Comparison of ENCODE assay signal across 2 cellular contexts in the genomic region with DNA sequence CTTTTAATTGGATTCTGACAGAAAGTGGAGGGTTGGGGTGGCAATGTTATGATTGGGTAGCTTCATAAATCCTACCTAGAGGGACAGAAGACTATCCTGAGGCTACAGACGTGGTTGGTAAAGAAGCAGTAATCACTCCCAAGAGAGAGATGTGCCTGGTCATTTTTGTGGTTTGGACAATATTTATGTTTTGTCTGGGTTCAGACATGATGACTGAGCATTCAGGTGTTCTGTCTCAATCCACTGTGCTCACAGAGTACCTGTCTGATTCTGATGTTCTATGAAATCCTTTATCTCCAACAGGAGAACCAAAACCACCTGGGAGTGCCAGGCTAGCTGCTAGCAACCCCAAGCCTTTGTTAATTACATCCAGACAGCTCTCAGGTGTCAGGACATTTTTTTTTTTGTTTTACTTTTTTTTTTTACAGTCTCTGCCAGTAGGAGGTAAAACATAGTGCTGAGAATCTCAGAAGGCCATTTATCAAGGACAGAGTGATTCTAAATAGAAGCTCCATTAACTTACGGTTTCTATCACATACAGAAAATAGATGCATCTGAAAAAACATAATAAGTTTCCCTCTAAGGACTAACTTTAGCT.
A peak's percentile ranks its signal among the peaks of the same experiment; 100 is the strongest.
TF ChIP-seq lines count a peak whose summit lies in the region.

No MANE protein-coding gene starts in this region.

TF ChIP-seq in HEK293, 187 proteins besides CTCF, POLR2A, EP300 and RAD21:
- TF ChIP-seq OSR2 (tag by site-specific recombination; IDR thresholded peaks at IDR 0.05) (0 out of 2 replicates have a peak, but pooled peaks have one; percentile 22), ZNF610 (tag by site-specific recombination; IDR thresholded peaks at IDR 0.05; ENCODE audit: borderline replicate concordance) (no peak), GLIS1 (tag by site-specific recombination; IDR thresholded peaks at IDR 0.05) (peak; percentile 12; the same call in 1 of the 2 replicates), ZSCAN16 (tag by site-specific recombination; IDR thresholded peaks at IDR 0.05) (0 out of 2 replicates have a peak, but pooled peaks have one; percentile 26), ZNF140 (tag by site-specific recombination; IDR thresholded peaks at IDR 0.05) (no peak), WT1 (tag by site-specific recombination; IDR thresholded peaks at IDR 0.05) (peak; percentile 53), PRDM4 (tag by site-specific recombination; IDR thresholded peaks at IDR 0.05) (no peak)
- TF ChIP-seq, protein P1, sequence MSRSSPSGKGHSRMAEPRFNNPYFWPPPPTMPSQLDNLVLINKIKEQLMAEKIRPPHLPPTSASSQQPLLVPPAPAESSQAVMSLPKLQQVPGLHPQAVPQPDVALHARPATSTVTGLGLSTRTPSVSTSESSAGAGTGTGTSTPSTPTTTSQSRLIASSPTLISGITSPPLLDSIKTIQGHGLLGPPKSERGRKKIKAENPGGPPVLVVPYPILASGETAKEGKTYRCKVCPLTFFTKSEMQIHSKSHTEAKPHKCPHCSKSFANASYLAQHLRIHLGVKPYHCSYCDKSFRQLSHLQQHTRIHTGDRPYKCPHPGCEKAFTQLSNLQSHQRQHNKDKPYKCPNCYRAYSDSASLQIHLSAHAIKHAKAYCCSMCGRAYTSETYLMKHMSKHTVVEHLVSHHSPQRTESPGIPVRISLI (tag by site-specific recombination; IDR thresholded peaks at IDR 0.05), result 0 out of 2 replicates have a peak, but pooled peaks have one; percentile 57

TF ChIP-seq in GM12878, 131 proteins besides CTCF, POLR2A, EP300 and RAD21 (continues in another document):
- TF ChIP-seq E2F8 (IDR thresholded peaks at IDR 0.05; ENCODE audit: low read depth, partially characterized antibody) (no peak), POLR2AphosphoS2 (IDR thresholded peaks at IDR 0.05; ENCODE audit: low read depth, low read length) (no peak), ETV6 (conservative IDR thresholded peaks at IDR 0.05 in 1 of 2, IDR thresholded peaks at IDR 0.05 in 1 of 2; ENCODE audit: borderline replicate concordance in 1 of 2, low read depth in 1 of 2) (no peak), ZNF384 (IDR thresholded peaks at IDR 0.05; ENCODE audit: borderline replicate concordance, low read depth, low read length) (peak; percentile 39), TCF3 (IDR thresholded peaks at IDR 0.05; ENCODE audit: borderline replicate concordance, insufficient read depth, low read depth, low read length) (no peak), IKZF1 (conservative IDR thresholded peaks at IDR 0.05) (no peak), HDAC2 (IDR thresholded peaks at IDR 0.05) (no peak), CREM (IDR thresholded peaks at IDR 0.05; ENCODE audit: low read depth) (no peak), MEF2B (IDR thresholded peaks at IDR 0.05; ENCODE audit: partially characterized antibody, poor library complexity, severe bottlenecking) (no peak), EGR1 (IDR thresholded peaks at IDR 0.05; ENCODE audit: borderline replicate concordance in 1 of 2, low read depth in 2 of 2, low read length in 2 of 2) (no peak), RBBP5 (conservative IDR thresholded peaks at IDR 0.05) (no peak), IKZF2 (IDR thresholded peaks at IDR 0.05) (peak in 1 of 2 experiments; percentile 9; a peak in 1 of 4 replicates), NFIC (IDR thresholded peaks at IDR 0.05; ENCODE audit: low read depth, low read length) (no peak), SUPT20H (IDR thresholded peaks at IDR 0.05; ENCODE audit: borderline replicate concordance, control insufficient read depth, low read depth, low read length) (no peak), ZSCAN29 (IDR thresholded peaks at IDR 0.05) (no peak), SMAD5 (IDR thresholded peaks at IDR 0.05; ENCODE audit: low read depth) (no peak), ZZZ3 (IDR thresholded peaks at IDR 0.05; ENCODE audit: control insufficient read depth, insufficient read length, low read depth) (no peak), YBX1 (IDR thresholded peaks at IDR 0.05) (no peak), ZBED1 (IDR thresholded peaks at IDR 0.05; ENCODE audit: borderline replicate concordance) (no peak), BCL11A (IDR thresholded peaks at IDR 0.05; ENCODE audit: low read depth, low read length) (no peak), SMARCA5 (IDR thresholded peaks at IDR 0.05) (no peak), RUNX3 (IDR thresholded peaks at IDR 0.05; ENCODE audit: low read length) (peak; percentile 51), SMAD1 (IDR thresholded peaks at IDR 0.05; ENCODE audit: low read depth, partially characterized antibody) (no peak), TCF7 (IDR thresholded peaks at IDR 0.05; ENCODE audit: borderline replicate concordance) (no peak), RCOR1 (conservative IDR thresholded peaks at IDR 0.05; ENCODE audit: low read depth, low read length) (no peak), POLR2AphosphoS5 (IDR thresholded peaks at IDR 0.05; ENCODE audit: low read length) (peak; percentile 60), NKRF (conservative IDR thresholded peaks at IDR 0.05) (no peak), MYB (IDR thresholded peaks at IDR 0.05; ENCODE audit: borderline replicate concordance, low read depth, low read length) (no peak), MLLT1 (IDR thresholded peaks at IDR 0.05) (peak; percentile 17; the same call in 1 of the 2 replicates), ASH2L (IDR thresholded peaks at IDR 0.05; ENCODE audit: borderline replicate concordance, low read depth) (no peak)
- TF ChIP-seq, protein P2, sequence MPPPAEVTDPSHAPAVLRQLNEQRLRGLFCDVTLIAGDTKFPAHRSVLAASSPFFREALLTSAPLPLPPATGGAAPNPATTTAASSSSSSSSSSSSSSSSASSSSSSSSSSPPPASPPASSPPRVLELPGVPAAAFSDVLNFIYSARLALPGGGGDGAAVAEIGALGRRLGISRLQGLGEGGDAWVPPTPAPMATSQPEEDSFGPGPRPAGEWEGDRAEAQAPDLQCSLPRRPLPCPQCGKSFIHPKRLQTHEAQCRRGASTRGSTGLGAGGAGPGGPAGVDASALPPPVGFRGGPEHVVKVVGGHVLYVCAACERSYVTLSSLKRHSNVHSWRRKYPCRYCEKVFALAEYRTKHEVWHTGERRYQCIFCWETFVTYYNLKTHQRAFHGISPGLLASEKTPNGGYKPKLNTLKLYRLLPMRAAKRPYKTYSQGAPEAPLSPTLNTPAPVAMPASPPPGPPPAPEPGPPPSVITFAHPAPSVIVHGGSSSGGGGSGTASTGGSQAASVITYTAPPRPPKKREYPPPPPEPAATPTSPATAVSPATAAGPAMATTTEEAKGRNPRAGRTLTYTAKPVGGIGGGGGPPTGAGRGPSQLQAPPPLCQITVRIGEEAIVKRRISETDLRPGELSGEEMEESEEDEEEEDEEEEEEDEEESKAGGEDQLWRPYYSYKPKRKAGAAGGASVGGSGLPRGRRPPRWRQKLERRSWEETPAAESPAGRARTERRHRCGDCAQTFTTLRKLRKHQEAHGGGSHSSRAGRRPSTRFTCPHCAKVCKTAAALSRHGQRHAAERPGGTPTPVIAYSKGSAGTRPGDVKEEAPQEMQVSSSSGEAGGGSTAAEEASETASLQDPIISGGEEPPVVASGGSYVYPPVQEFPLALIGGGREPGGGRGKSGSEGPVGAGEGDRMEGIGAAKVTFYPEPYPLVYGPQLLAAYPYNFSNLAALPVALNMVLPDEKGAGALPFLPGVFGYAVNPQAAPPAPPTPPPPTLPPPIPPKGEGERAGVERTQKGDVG (CRISPR knock-in tag; IDR thresholded peaks at IDR 0.05), result no peak
- TF ChIP-seq, protein P3, sequence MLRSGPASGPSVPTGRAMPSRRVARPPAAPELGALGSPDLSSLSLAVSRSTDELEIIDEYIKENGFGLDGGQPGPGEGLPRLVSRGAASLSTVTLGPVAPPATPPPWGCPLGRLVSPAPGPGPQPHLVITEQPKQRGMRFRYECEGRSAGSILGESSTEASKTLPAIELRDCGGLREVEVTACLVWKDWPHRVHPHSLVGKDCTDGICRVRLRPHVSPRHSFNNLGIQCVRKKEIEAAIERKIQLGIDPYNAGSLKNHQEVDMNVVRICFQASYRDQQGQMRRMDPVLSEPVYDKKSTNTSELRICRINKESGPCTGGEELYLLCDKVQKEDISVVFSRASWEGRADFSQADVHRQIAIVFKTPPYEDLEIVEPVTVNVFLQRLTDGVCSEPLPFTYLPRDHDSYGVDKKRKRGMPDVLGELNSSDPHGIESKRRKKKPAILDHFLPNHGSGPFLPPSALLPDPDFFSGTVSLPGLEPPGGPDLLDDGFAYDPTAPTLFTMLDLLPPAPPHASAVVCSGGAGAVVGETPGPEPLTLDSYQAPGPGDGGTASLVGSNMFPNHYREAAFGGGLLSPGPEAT (IDR thresholded peaks at IDR 0.05; ENCODE audit: low read depth), result no peak
- TF ChIP-seq, protein P4, sequence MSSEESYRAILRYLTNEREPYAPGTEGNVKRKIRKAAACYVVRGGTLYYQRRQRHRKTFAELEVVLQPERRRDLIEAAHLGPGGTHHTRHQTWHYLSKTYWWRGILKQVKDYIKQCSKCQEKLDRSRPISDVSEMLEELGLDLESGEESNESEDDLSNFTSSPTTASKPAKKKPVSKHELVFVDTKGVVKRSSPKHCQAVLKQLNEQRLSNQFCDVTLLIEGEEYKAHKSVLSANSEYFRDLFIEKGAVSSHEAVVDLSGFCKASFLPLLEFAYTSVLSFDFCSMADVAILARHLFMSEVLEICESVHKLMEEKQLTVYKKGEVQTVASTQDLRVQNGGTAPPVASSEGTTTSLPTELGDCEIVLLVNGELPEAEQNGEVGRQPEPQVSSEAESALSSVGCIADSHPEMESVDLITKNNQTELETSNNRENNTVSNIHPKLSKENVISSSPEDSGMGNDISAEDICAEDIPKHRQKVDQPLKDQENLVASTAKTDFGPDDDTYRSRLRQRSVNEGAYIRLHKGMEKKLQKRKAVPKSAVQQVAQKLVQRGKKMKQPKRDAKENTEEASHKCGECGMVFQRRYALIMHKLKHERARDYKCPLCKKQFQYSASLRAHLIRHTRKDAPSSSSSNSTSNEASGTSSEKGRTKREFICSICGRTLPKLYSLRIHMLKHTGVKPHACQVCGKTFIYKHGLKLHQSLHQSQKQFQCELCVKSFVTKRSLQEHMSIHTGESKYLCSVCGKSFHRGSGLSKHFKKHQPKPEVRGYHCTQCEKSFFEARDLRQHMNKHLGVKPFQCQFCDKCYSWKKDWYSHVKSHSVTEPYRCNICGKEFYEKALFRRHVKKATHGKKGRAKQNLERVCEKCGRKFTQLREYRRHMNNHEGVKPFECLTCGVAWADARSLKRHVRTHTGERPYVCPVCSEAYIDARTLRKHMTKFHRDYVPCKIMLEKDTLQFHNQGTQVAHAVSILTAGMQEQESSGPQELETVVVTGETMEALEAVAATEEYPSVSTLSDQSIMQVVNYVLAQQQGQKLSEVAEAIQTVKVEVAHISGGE (CRISPR knock-in tag; IDR thresholded peaks at IDR 0.05), result no peak
- TF ChIP-seq, protein P5, sequence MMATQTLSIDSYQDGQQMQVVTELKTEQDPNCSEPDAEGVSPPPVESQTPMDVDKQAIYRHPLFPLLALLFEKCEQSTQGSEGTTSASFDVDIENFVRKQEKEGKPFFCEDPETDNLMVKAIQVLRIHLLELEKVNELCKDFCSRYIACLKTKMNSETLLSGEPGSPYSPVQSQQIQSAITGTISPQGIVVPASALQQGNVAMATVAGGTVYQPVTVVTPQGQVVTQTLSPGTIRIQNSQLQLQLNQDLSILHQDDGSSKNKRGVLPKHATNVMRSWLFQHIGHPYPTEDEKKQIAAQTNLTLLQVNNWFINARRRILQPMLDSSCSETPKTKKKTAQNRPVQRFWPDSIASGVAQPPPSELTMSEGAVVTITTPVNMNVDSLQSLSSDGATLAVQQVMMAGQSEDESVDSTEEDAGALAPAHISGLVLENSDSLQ (IDR thresholded peaks at IDR 0.05), result no peak
- TF ChIP-seq, protein P6, sequence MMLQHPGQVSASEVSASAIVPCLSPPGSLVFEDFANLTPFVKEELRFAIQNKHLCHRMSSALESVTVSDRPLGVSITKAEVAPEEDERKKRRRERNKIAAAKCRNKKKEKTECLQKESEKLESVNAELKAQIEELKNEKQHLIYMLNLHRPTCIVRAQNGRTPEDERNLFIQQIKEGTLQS (IDR thresholded peaks at IDR 0.05; ENCODE audit: borderline replicate concordance, extremely low read depth, low read depth, low read length), result no peak
